9 cellular contexts compared by ENCODE assay signal in the genomic region with DNA sequence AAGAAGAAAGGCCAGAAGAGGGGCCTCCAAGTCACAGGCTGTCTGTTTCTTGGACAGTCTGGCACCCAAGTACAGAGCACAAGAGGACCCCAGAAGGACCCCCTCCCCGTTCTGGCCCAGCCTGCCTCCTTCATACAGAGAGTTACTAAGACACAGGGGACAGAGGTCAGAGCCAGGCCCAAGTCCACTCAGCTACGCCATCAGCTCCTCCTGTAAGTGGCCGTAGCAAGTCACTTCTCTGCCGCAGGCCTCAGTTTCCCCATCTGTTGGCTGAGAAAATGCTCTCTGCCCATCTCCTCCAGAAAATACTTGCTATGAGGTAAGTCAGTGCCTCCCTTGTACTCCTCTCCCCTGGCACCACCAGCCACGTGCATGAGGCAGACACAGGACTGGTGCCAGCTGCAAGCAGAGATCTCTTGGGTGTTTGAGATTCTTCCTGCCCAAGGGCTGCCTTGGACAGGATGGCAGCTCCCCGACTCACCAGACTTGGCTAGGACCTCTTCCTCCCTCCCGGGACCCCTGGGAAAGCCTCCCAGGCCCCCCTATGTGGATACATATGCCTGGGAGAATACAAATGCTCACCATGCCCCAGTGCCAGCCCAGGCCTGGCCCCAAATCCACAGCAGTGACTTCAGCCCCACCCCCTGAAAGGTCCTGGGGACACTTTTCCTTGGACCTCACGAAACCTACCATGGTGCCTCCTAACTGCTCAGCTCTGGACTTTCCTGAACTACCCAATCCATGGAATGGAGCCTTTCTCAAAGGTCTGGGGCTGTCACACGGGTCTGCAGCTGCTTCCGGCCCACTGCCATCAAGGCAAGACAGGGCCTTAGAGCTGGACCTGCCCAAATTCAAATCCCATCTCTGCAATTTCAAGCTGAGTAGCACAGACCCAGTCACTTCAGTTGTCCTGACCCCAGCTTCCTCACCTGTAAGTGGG. TPM values are rescaled to one million over a fixed set of nuclear protein-coding genes. Genes with fewer than 3 reads are reported as not detected.
DNase-seq lines count a peak whose midpoint lies in the region; ATAC-seq, FAIRE-seq and TF ChIP-seq lines count a peak whose summit lies in the region.
"Had no signal": no experiment of that assay in that cellular context is flagged by ENCODE, and none has a peak within 500 bp of the region (broad histone marks: within the 10 kb centered on the region; RNA-seq: fewer than 3 reads in every experiment).

No MANE protein-coding gene starts in this region.

- H2AK5ac ChIP-seq in H1 (ENCODE audit: low read depth, low read length) (no peak overlapping the region), trophoblast cell (ENCODE audit: low read length) (no peak overlapping the region)

- H3K4me3 Mint-ChIP-seq in CD4-positive, alpha-beta T cell = peak overlapping the region; percentile 91

- H3K79me2 ChIP-seq in PC-9 (ENCODE audit: low read depth) = peaks cover 97% of the 10 kb centered on the region
- peaks cover 22 to 93% of the 10 kb centered on the region in 2 experiments for H3K79me2 ChIP-seq in H1 (ENCODE audit: control insufficient read depth in 1 of 2, insufficient read depth in 2 of 2, low read length in 2 of 2)
- H3K79me2 ChIP-seq in trophoblast cell (ENCODE audit: control insufficient read depth, insufficient read depth, low read length, poor library complexity) = peaks cover 82% of the 10 kb centered on the region

- 86% methylated on average over 10 of the region's 10 CpGs; no CpG with 5 or more reads in 1 of the 2 experiments for WGBS in H1 (ENCODE audit: extremely low coverage in 1 of 2, insufficient coverage in 1 of 2, insufficient read length in 1 of 2, insufficient replicate concordance in 2 of 2, low coverage in 1 of 2, low lambda C conversion rate in 2 of 2, missing lambda C conversion rate in 1 of 2), 2 experiments
- WGBS in trophoblast cell (ENCODE audit: extremely low coverage, insufficient coverage, insufficient read length) = no CpG with 5 or more reads among the region's 10 CpGs

- no peak overlapping the region for H4K12ac ChIP-seq in trophoblast cell (ENCODE audit: low read depth, low read length)

- H2BK20ac ChIP-seq in H1 (ENCODE audit: low read length) = no peak overlapping the region

- POLR2A ChIA-PET in CD4-positive, alpha-beta T cell (lab: Charles Lee) = interaction anchor here (1.0 to 34.9 kb wide), 6 partner anchors 7 to 51 kb away, joined by 3 to 1020 read pairs (median 139); no protein-coding TSS in a partner anchor
- POLR2A ChIA-PET in PC-9 (lab: Charles Lee; ENCODE audit: unreplicated experiment) (interaction anchor here (0.6 kb wide), 1 partner anchor 56 kb away, joined by 3 read pairs; no protein-coding TSS in a partner anchor), H1 (lab: Charles Lee; ENCODE audit: partially characterized antibody) (interaction anchor here (0.7 to 1.4 kb wide), 4 partner anchors 9 to 258 kb away, joined by 3 to 5 read pairs (median 4); no protein-coding TSS in a partner anchor)

- TF ChIP-seq RAD21 in H1 (IDR thresholded peaks at IDR 0.05 in 1 of 2, conservative IDR thresholded peaks at IDR 0.05 in 1 of 2; ENCODE audit: low read depth in 2 of 2, low read length in 2 of 2) = no peak

- H4K91ac ChIP-seq in H1 (replicated peaks; ENCODE audit: insufficient read length, low read length) (no peak overlapping the region), trophoblast cell (ENCODE audit: low read depth, low read length) (no peak overlapping the region)

- H3K9ac ChIP-seq in H1 (replicated peaks in 1 of 4; ENCODE audit: extremely low read depth in 1 of 4, low read depth in 3 of 4, low read length in 3 of 4) (no peak overlapping the region), trophoblast cell (ENCODE audit: low read length) (no peak overlapping the region)

- H3K27me3 Mint-ChIP-seq in CD4-positive, alpha-beta T cell = no peaks in the 10 kb centered on the region

- CTCF ChIA-PET in CD4-positive, alpha-beta T cell (lab: Charles Lee) = interaction anchor here (1.3 to 4.0 kb wide), 3 partner anchors 20 to 59 kb away, joined by 3 to 18 read pairs (median 17); no protein-coding TSS in a partner anchor
- CTCF ChIA-PET in PC-9 (lab: Charles Lee) (interaction anchor here (0.6 to 1.5 kb wide), 2 partner anchors 10 to 32 kb away, joined by 4 read pairs; no protein-coding TSS in a partner anchor), H1 (lab: Charles Lee; ENCODE audit: partially characterized antibody) (interaction anchor here (0.9 to 7.6 kb wide), 14 partner anchors 9 to 142 kb away, joined by 3 to 55 read pairs (median 4); no protein-coding TSS in a partner anchor)

- H3K23ac ChIP-seq in H1 (ENCODE audit: insufficient read length) (no peak overlapping the region), trophoblast cell (ENCODE audit: low read length) (no peak overlapping the region)

- peaks cover 89% of the 10 kb centered on the region for H4K20me1 ChIP-seq in PC-9 (ENCODE audit: insufficient read depth)
- peaks cover 70 to 72% of the 10 kb centered on the region in 2 experiments for H4K20me1 ChIP-seq in H1 (replicated peaks in 1 of 2; ENCODE audit: control insufficient read depth in 1 of 2, insufficient read depth in 2 of 2, low read length in 2 of 2)

- peaks cover 7% of the 10 kb centered on the region; the same call in 1 of the 2 replicates for H3K23me2 ChIP-seq in H1 (ENCODE audit: low read depth, low read length)

- H3K14ac ChIP-seq in H1 (ENCODE audit: insufficient read length) (no peak overlapping the region), trophoblast cell (ENCODE audit: low read length) (no peak overlapping the region)

- peak overlapping the region; percentile 87 for H3K4me2 ChIP-seq in PC-9
- no peak overlapping the region for H3K4me2 ChIP-seq in H1 (ENCODE audit: insufficient read depth in 1 of 2, low read depth in 2 of 2, low read length in 2 of 2)
- no peak overlapping the region for H3K4me2 ChIP-seq in trophoblast cell (ENCODE audit: low read length)

- H3K4me3 ChIP-seq in PC-9 (peak overlapping the region; percentile 82; the same call in 1 of the 2 replicates), H1 (ENCODE audit: extremely low read depth in 1 of 4, insufficient read depth in 2 of 4, low read depth in 3 of 4, low read length in 4 of 4) (no peak overlapping the region), trophoblast cell (ENCODE audit: low read depth, low read length) (no peak overlapping the region)

- no peak for DNase-seq in CD4-positive, alpha-beta T cell
- DNase-seq in PC-9 (no peak), H1 (ENCODE audit: low read depth in 1 of 2, low spot score in 2 of 2) (no peak), trophoblast cell (no peak), NCI-H146 (lab: John Stamatoyannopoulos, UW) (no peak), DMS153 (lab: John Stamatoyannopoulos, UW) (no peak)
- DNase-seq: NCI-H82 had no signal

- H2BK120ac ChIP-seq in H1 (replicated peaks; ENCODE audit: low read depth, low read length) (no peak overlapping the region), trophoblast cell (ENCODE audit: insufficient read depth, low read length, poor library complexity) (no peak overlapping the region)

- H2BK5ac ChIP-seq in H1 (ENCODE audit: low read depth, low read length) (peak overlapping the region; percentile 22), trophoblast cell (ENCODE audit: low read depth, low read length, poor library complexity) (no peak overlapping the region)

- no peaks in the 10 kb centered on the region for H3K27me3 ChIP-seq in CD4-positive, alpha-beta T cell (ENCODE audit: control insufficient read depth, insufficient read depth, low read length)
- H3K27me3 ChIP-seq in PC-9 (ENCODE audit: insufficient read depth, low read depth) (no peaks in the 10 kb centered on the region), H1 (replicated peaks in 1 of 4; ENCODE audit: control insufficient read depth in 3 of 4, extremely low read depth in 1 of 4, insufficient read depth in 3 of 4, low read length in 3 of 4) (no peaks in the 10 kb centered on the region), trophoblast cell (ENCODE audit: insufficient read depth, low read length) (no peaks in the 10 kb centered on the region)

- H4K5ac ChIP-seq in H1 (ENCODE audit: insufficient read length, low read depth, low read length) = no peak overlapping the region

- peak overlapping the region; percentile 46 for H4K8ac ChIP-seq in H1 (ENCODE audit: extremely low read depth, insufficient read depth, low read length)
- no peak overlapping the region for H4K8ac ChIP-seq in trophoblast cell (ENCODE audit: low read depth, low read length)

- H3K36me3 Mint-ChIP-seq in CD4-positive, alpha-beta T cell (ENCODE audit: low read depth) = peaks cover 87% of the 10 kb centered on the region

- H2AFZ ChIP-seq in PC-9 (no peak overlapping the region), H1 (ENCODE audit: low read length) (no peak overlapping the region), trophoblast cell (ENCODE audit: insufficient read depth, low read length, poor library complexity) (no peak overlapping the region)

- H3K36me3 ChIP-seq in PC-9 (ENCODE audit: low read depth) (peaks cover 5% of the 10 kb centered on the region; the same call in 1 of the 2 replicates), H1 (ENCODE audit: control insufficient read depth in 2 of 4, insufficient read depth in 4 of 4, low read length in 3 of 4) (no peaks in the 10 kb centered on the region), trophoblast cell (ENCODE audit: control insufficient read depth in 1 of 2, insufficient read depth in 2 of 2, low read length in 2 of 2) (peaks cover 4 to 13% of the 10 kb centered on the region in 2 experiments)

- no peaks in the 10 kb centered on the region for H3K9me3 Mint-ChIP-seq in CD4-positive, alpha-beta T cell

- peaks cover 31% of the 10 kb centered on the region for H3F3A ChIP-seq in PC-9 (ENCODE audit: insufficient read depth, low read depth)

- no peak overlapping the region for H3K56ac ChIP-seq in H1 (replicated peaks; ENCODE audit: insufficient read length, low read depth, low read length)

- H3K4me1 ChIP-seq in PC-9 (replicated peaks; ENCODE audit: insufficient read depth) (peaks cover 76% of the 10 kb centered on the region), H1 (replicated peaks in 1 of 4; ENCODE audit: control insufficient read depth in 3 of 4, insufficient read depth in 4 of 4, low read length in 3 of 4) (peaks cover 4 to 61% (median 50%) of the 10 kb centered on the region in 4 experiments), trophoblast cell (ENCODE audit: control insufficient read depth in 1 of 2, insufficient read depth in 2 of 2, low read length in 2 of 2) (peaks cover 44 to 62% of the 10 kb centered on the region in 2 experiments)

- no peaks in the 10 kb centered on the region for H3K9me3 ChIP-seq in CD4-positive, alpha-beta T cell (ENCODE audit: control insufficient read depth, low read length)
- no peaks in the 10 kb centered on the region for H3K9me3 ChIP-seq in PC-9 (ENCODE audit: insufficient read depth, low read depth)
- no peaks in the 10 kb centered on the region for H3K9me3 ChIP-seq in H1 (ENCODE audit: insufficient read depth in 2 of 2, low read depth in 1 of 2, low read length in 1 of 2)
- peaks cover 2% of the 10 kb centered on the region for H3K9me3 ChIP-seq in trophoblast cell (ENCODE audit: insufficient read depth, low read depth, low read length)

- TF ChIP-seq POLR2A in H1 (IDR thresholded peaks at IDR 0.05; ENCODE audit: control extremely low read depth in 1 of 2, low read depth in 2 of 2, low read length in 2 of 2) = no peak

- no peak for FAIRE-seq in H1 (lab: Jason Lieb, UNC)

- peaks cover 62% of the 10 kb centered on the region for H3K4me1 Mint-ChIP-seq in CD4-positive, alpha-beta T cell (ENCODE audit: low read depth)

- H3K27ac Mint-ChIP-seq in CD4-positive, alpha-beta T cell = peak overlapping the region; percentile 97

- TF ChIP-seq CTCF in CD4-positive, alpha-beta T cell (IDR thresholded peaks at IDR 0.05) = no peak
- TF ChIP-seq CTCF in PC-9 (conservative IDR thresholded peaks at IDR 0.05) = no peak
- no peak for TF ChIP-seq CTCF in H1 (IDR thresholded peaks at IDR 0.05; ENCODE audit: control extremely low read depth in 1 of 3, insufficient read depth in 1 of 3, low read depth in 1 of 3, low read length in 3 of 3)

- H3K79me1 ChIP-seq in H1 (ENCODE audit: low read depth, low read length) = peaks cover 59% of the 10 kb centered on the region
- H3K79me1 ChIP-seq in trophoblast cell (ENCODE audit: low read length) = peaks cover 12% of the 10 kb centered on the region

- H3K27ac ChIP-seq in CD4-positive, alpha-beta T cell (ENCODE audit: low read depth, low read length) = peak overlapping the region; percentile 96
- H3K27ac ChIP-seq in PC-9 (no peak overlapping the region), H1 (ENCODE audit: low read depth, low read length) (no peak overlapping the region), trophoblast cell (ENCODE audit: low read depth, low read length) (no peak overlapping the region)

- H3K4ac ChIP-seq in H1 (replicated peaks; ENCODE audit: insufficient read length, low read depth, low read length) (no peak overlapping the region), trophoblast cell (ENCODE audit: low read depth, low read length) (peak overlapping the region; percentile 96)

- intact Hi-C loops in CD4-positive, alpha-beta T cell (cut with DNase I, micrococcal nuclease) = loop anchor here (1.0 to 2.0 kb wide), 2 partner anchors 19 to 20 kb away; no protein-coding TSS in a partner anchor
- intact Hi-C loops in PC-9 (cut with micrococcal nuclease; ENCODE audit: unreplicated experiment) = no loop called here

- no peak overlapping the region for H2BK15ac ChIP-seq in H1 (ENCODE audit: low read length)

- H2BK12ac ChIP-seq in H1 (ENCODE audit: low read depth, low read length) (no peak overlapping the region), trophoblast cell (ENCODE audit: low read length) (no peak overlapping the region)

- H3K18ac ChIP-seq in H1 (ENCODE audit: extremely low read depth, low read length) = no peak overlapping the region
- no peak overlapping the region for H3K18ac ChIP-seq in trophoblast cell (ENCODE audit: low read length)

- no peak for ATAC-seq in CD4-positive, alpha-beta T cell (ENCODE audit: poor library complexity)
- ATAC-seq in HG02938 (IDR thresholded peaks at IDR 0.05; ENCODE audit: unreplicated experiment) (no peak), HG02623 (IDR thresholded peaks at IDR 0.05; ENCODE audit: unreplicated experiment) (no peak)

- TF ChIP-seq EP300 in H1 (IDR thresholded peaks at IDR 0.05; ENCODE audit: borderline replicate concordance in 1 of 2, low read depth in 2 of 2, low read length in 2 of 2) = no peak

- no TSS peak for BruUV-seq in PC-9 (replicated peaks; lab: Mats Ljungman, UMichigan)

- no peaks in the 10 kb centered on the region for H3K9me2 ChIP-seq in PC-9 (ENCODE audit: insufficient read depth)

RNA-seq across cellular contexts. Expression of a gene that starts 5.1 kb away (rescaled TPM):
- 100 to 1,000 TPM; 440 to 463 TPM for total RNA-seq in CD4-positive, alpha-beta T cell
- total RNA-seq in PC-9 (2021) = 176 and 208 TPM in 2 replicates
- total RNA-seq in H1 (2021; fragmentation: NEBNext Ultra II Directional; extraction: Animal tissue kit (Norgen Biotek cat#: 25700)) = 50.8 and 51.3 TPM in 2 replicates
- polyA plus RNA-seq in H1 (2011; rRNA removed) = 29.8 and 61.0 TPM in 2 replicates
- polyA plus RNA-seq in H1 (2011; cell fraction: cytosol; rRNA removed) = 21.7 TPM
- polyA plus RNA-seq in H1 (2011; cell fraction: nucleus; rRNA removed) = 44.6 TPM
- polyA plus RNA-seq in H1 (2012, experiment 1 of 2) = 25.4 to 46.5 TPM (median 38.1 TPM) in 4 replicates
- 23.9 TPM for polyA plus RNA-seq in H1 (2012, experiment 2 of 2)
- 23.7 TPM for polyA plus RNA-seq in H1 (2013, experiment 1 of 2)
- 21.4 TPM for polyA plus RNA-seq in H1 (2013, experiment 2 of 2)
- 17.4 and 17.6 TPM in 2 replicates for polyA minus RNA-seq in H1 (2011; rRNA and poly(A)+ RNA removed)
- polyA minus RNA-seq in H1 (2011; cell fraction: cytosol; rRNA and poly(A)+ RNA removed) = 13.5 TPM
- 20.7 TPM for polyA minus RNA-seq in H1 (2011; cell fraction: nucleus; rRNA and poly(A)+ RNA removed)
- polyA plus RNA-seq in trophoblast cell (2013) = 131 and 139 TPM in 2 replicates

RNA-seq across cellular contexts. Expression of a gene that starts 38.0 kb away (rescaled TPM):
- 10 to 100 TPM; 41.7 to 47.6 TPM for total RNA-seq in CD4-positive, alpha-beta T cell
- total RNA-seq in PC-9 (2021) = 65.5 and 79.4 TPM in 2 replicates
- 45.4 and 48.8 TPM in 2 replicates for total RNA-seq in H1 (2021; fragmentation: NEBNext Ultra II Directional; extraction: Animal tissue kit (Norgen Biotek cat#: 25700))
- polyA plus RNA-seq in H1 (2011; rRNA removed) = 95.4 and 110 TPM in 2 replicates
- polyA plus RNA-seq in H1 (2011; cell fraction: cytosol; rRNA removed) = 55.5 TPM
- 67.9 TPM for polyA plus RNA-seq in H1 (2011; cell fraction: nucleus; rRNA removed)
- 34.5 to 60.4 TPM (median 57.6 TPM) in 4 replicates for polyA plus RNA-seq in H1 (2012, experiment 1 of 2)
- polyA plus RNA-seq in H1 (2012, experiment 2 of 2) = 64.1 TPM
- 39.2 TPM for polyA plus RNA-seq in H1 (2013, experiment 1 of 2)
- 39.2 TPM for polyA plus RNA-seq in H1 (2013, experiment 2 of 2)
- 37.7 and 56.7 TPM in 2 replicates for polyA minus RNA-seq in H1 (2011; rRNA and poly(A)+ RNA removed)
- polyA minus RNA-seq in H1 (2011; cell fraction: cytosol; rRNA and poly(A)+ RNA removed) = 37.1 TPM
- 41.0 TPM for polyA minus RNA-seq in H1 (2011; cell fraction: nucleus; rRNA and poly(A)+ RNA removed)
- polyA plus RNA-seq in trophoblast cell (2013) = 27.7 and 31.0 TPM in 2 replicates

RNA-seq across cellular contexts. Expression of a gene that starts 45.1 kb away (rescaled TPM):
- 1 to 10 TPM; 2.9 to 3.3 TPM for total RNA-seq in CD4-positive, alpha-beta T cell
- total RNA-seq in PC-9 (2021) = 21.9 and 22.5 TPM in 2 replicates
- 12.2 and 13.4 TPM in 2 replicates for total RNA-seq in H1 (2021; fragmentation: NEBNext Ultra II Directional; extraction: Animal tissue kit (Norgen Biotek cat#: 25700))
- 15.4 and 27.4 TPM in 2 replicates for polyA plus RNA-seq in H1 (2011; rRNA removed)
- 15.3 TPM for polyA plus RNA-seq in H1 (2011; cell fraction: cytosol; rRNA removed)
- 42.3 TPM for polyA plus RNA-seq in H1 (2011; cell fraction: nucleus; rRNA removed)
- 11.0 to 14.5 TPM (median 13.0 TPM) in 4 replicates for polyA plus RNA-seq in H1 (2012, experiment 1 of 2)
- 10.5 TPM for polyA plus RNA-seq in H1 (2012, experiment 2 of 2)
- polyA plus RNA-seq in H1 (2013, experiment 1 of 2) = 12.9 TPM
- 11.8 TPM for polyA plus RNA-seq in H1 (2013, experiment 2 of 2)
- 1.8 and 4.1 TPM in 2 replicates for polyA minus RNA-seq in H1 (2011; rRNA and poly(A)+ RNA removed)
- 16.4 TPM for polyA minus RNA-seq in H1 (2011; cell fraction: cytosol; rRNA and poly(A)+ RNA removed)
- 10.7 TPM for polyA minus RNA-seq in H1 (2011; cell fraction: nucleus; rRNA and poly(A)+ RNA removed)
- 2.9 and 3.3 TPM in 2 replicates for polyA plus RNA-seq in trophoblast cell (2013)

RNA-seq across cellular contexts. Expression of a gene that starts 58.8 kb away (rescaled TPM):
- total RNA-seq in CD4-positive, alpha-beta T cell = 10 to 100 TPM; 28.7 to 30.2 TPM
- 28.3 and 44.3 TPM in 2 replicates for total RNA-seq in PC-9 (2021)
- 21.8 and 27.0 TPM in 2 replicates for total RNA-seq in H1 (2021; fragmentation: NEBNext Ultra II Directional; extraction: Animal tissue kit (Norgen Biotek cat#: 25700))
- 34.1 and 49.5 TPM in 2 replicates for polyA plus RNA-seq in H1 (2011; rRNA removed)
- polyA plus RNA-seq in H1 (2011; cell fraction: cytosol; rRNA removed) = 27.6 TPM
- polyA plus RNA-seq in H1 (2011; cell fraction: nucleus; rRNA removed) = 38.3 TPM
- polyA plus RNA-seq in H1 (2012, experiment 1 of 2) = 11.6 to 21.8 TPM (median 18.9 TPM) in 4 replicates
- polyA plus RNA-seq in H1 (2012, experiment 2 of 2) = 18.6 TPM
- polyA plus RNA-seq in H1 (2013, experiment 1 of 2) = 26.2 TPM
- 25.6 TPM for polyA plus RNA-seq in H1 (2013, experiment 2 of 2)
- polyA minus RNA-seq in H1 (2011; rRNA and poly(A)+ RNA removed) = 16.4 and 19.0 TPM in 2 replicates
- polyA minus RNA-seq in H1 (2011; cell fraction: cytosol; rRNA and poly(A)+ RNA removed) = 32.7 TPM
- 24.5 TPM for polyA minus RNA-seq in H1 (2011; cell fraction: nucleus; rRNA and poly(A)+ RNA removed)
- polyA plus RNA-seq in trophoblast cell (2013) = 5.3 and 5.4 TPM in 2 replicates
